Comparison of ENCODE assay signal across 8 cellular contexts in the genomic region with DNA sequence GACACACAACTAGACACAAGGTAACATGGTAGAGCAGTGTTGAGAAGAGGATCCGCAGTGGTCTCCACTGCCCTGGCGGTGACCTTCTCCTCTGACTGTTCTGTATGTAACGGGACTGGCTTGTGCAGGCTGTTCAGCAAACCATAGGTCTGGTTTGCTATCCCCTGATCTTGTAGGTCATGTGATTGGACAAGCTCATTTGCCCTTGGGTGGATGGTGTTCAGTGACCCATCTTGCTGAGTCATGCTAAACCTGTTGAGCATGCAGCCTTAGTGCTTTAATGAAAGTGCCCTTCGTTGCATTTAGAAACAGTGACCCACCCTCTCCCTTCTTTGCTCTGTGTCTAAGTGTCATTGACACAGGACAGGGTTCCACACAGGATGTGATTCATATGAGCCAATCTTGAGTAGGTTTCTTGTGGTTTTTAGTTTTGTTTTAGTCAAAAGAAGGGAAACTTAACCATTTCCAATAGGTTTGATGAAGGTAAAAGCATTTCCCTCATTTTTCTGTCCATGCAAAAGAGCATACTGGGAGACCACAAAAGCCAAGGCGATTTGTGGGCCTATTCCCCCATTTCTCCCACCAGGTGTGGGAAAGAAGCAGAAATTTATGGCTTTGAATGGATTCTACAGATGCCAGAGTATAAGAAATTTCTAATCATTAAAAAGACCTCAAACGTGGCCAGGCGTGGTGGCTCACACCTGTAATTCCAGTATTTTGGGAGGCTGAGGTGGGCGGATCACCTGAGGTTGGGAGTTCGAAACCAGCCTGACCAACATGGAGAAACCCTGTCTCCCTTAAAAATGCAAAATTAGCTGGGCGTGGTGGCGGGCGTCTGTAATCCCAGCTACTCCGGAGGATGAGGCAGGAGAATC. TPM values are rescaled to one million over a fixed set of nuclear protein-coding genes. Genes with fewer than 3 reads are reported as not detected.
DNase-seq lines count a peak whose midpoint lies in the region; ATAC-seq and TF ChIP-seq lines count a peak whose summit lies in the region.

No MANE protein-coding gene starts in this region.

- in situ Hi-C loops in GM13977 (cut with MboI; ENCODE audit: low pct_unique_long_range_greater_than_20kb, low sequenced_read_pairs, unreplicated experiment), result no loop called here

- H4K20me1 ChIP-seq in KMS-11 (ENCODE audit: insufficient read depth), result no peaks in the 10 kb centered on the region
- no peaks in the 10 kb centered on the region for H4K20me1 ChIP-seq in osteoblast (ENCODE audit: insufficient read depth, low read length)

- H3K27ac ChIP-seq in KMS-11 (peak overlapping the region; percentile 26; the same call in 1 of the 2 replicates), osteoblast (ENCODE audit: low read depth, low read length) (peak overlapping the region; percentile 92), uterus (no peak overlapping the region)
- H3K27ac ChIP-seq in effector memory CD4-positive, alpha-beta T cell (ENCODE audit: insufficient read depth, low read length, poor library complexity, severe bottlenecking), result peak overlapping the region; percentile 50

- H3K27me3 ChIP-seq in KMS-11 (ENCODE audit: insufficient read depth, low read depth) (no peaks in the 10 kb centered on the region), osteoblast (ENCODE audit: insufficient read depth, low read length) (no peaks in the 10 kb centered on the region), uterus (no peaks in the 10 kb centered on the region)
- no peaks in the 10 kb centered on the region for H3K27me3 ChIP-seq in effector memory CD4-positive, alpha-beta T cell (replicated peaks; ENCODE audit: control insufficient read depth, insufficient read depth, low read length, poor library complexity, severe bottlenecking)

- H3K4me2 ChIP-seq in KMS-11 (peak overlapping the region; percentile 33; the same call in 1 of the 2 replicates), osteoblast (ENCODE audit: insufficient read depth, low read length) (peak overlapping the region; percentile 85)

- no peak for TF ChIP-seq POLR2A in uterus (IDR thresholded peaks at IDR 0.05)

- peak; percentile 66 for DNase-seq in GM13977 (ENCODE audit: low spot score)
- DNase-seq in activated CD4-positive, alpha-beta T cell treated with anti-CD3 and anti-CD28 coated beads for 1 hour, result peak; percentile 33
- peak; percentile 27 to 32 (median 31) for DNase-seq in effector memory CD4-positive, alpha-beta T cell
- DNase-seq in osteoblast (ENCODE audit: insufficient read length, low spot score, missing footprints), result no peak
- DNase-seq in HuH-7.5 (ENCODE audit: low spot score), result no peak
- no peak for DNase-seq in uterus

- no peak overlapping the region for H3K9ac ChIP-seq in KMS-11

- H3K4me3 ChIP-seq in KMS-11 (IDR thresholded peaks at IDR 0.05; ENCODE audit: insufficient read depth, low read depth, low read length) (no peak overlapping the region), osteoblast (ENCODE audit: insufficient read depth, low read length) (peak overlapping the region; percentile 48), uterus (no peak overlapping the region)
- peak overlapping the region; percentile 28 for H3K4me3 ChIP-seq in effector memory CD4-positive, alpha-beta T cell (ENCODE audit: insufficient read depth, low read depth, low read length, poor library complexity, severe bottlenecking)

- intact Hi-C loops in uterus (cut with DNase I; ENCODE audit: low total_unique reads), result no loop called here

- H2AFZ ChIP-seq in KMS-11 (ENCODE audit: low read depth), result peak overlapping the region; percentile 26; the same call in 1 of the 2 replicates
- peak overlapping the region; percentile 56 for H2AFZ ChIP-seq in osteoblast (ENCODE audit: low read length)

- no peak for TF ChIP-seq CTCF in GM13977 (IDR thresholded peaks at IDR 0.05; ENCODE audit: extremely low read depth, insufficient read depth, missing control alignments)
- no peak for TF ChIP-seq CTCF in KMS-11 (conservative IDR thresholded peaks at IDR 0.05; ENCODE audit: low read depth, low read length)
- TF ChIP-seq CTCF in osteoblast (IDR thresholded peaks at IDR 0.05; ENCODE audit: extremely low read depth, low read depth, low read length), result no peak
- no peak for TF ChIP-seq CTCF in uterus (IDR thresholded peaks at IDR 0.05)

- ATAC-seq in GM21737 (IDR thresholded peaks at IDR 0.05; ENCODE audit: unreplicated experiment), result peak; percentile 87

- no peaks in the 10 kb centered on the region for H3K36me3 ChIP-seq in KMS-11 (ENCODE audit: insufficient read depth)
- H3K36me3 ChIP-seq in effector memory CD4-positive, alpha-beta T cell (ENCODE audit: control insufficient read depth, insufficient read depth, low read length), result no peaks in the 10 kb centered on the region
- no peaks in the 10 kb centered on the region for H3K36me3 ChIP-seq in osteoblast (ENCODE audit: insufficient read depth, low read length)
- no peaks in the 10 kb centered on the region for H3K36me3 ChIP-seq in uterus

- no peaks in the 10 kb centered on the region for H3K9me3 ChIP-seq in effector memory CD4-positive, alpha-beta T cell (ENCODE audit: control insufficient read depth, low read length)
- H3K9me3 ChIP-seq in osteoblast (ENCODE audit: low read depth, low read length), result no peaks in the 10 kb centered on the region
- H3K9me3 ChIP-seq in uterus, result no peaks in the 10 kb centered on the region

- H3K79me2 ChIP-seq in KMS-11 (ENCODE audit: insufficient read depth, low read depth), result no peaks in the 10 kb centered on the region
- H3K79me2 ChIP-seq in osteoblast (ENCODE audit: insufficient read depth, low read length), result no peaks in the 10 kb centered on the region

- H3K4me1 ChIP-seq in KMS-11 (ENCODE audit: low read depth, poor library complexity, severe bottlenecking), result peaks cover 18% of the 10 kb centered on the region
- peaks cover 20% of the 10 kb centered on the region for H3K4me1 ChIP-seq in effector memory CD4-positive, alpha-beta T cell (ENCODE audit: control insufficient read depth, insufficient read depth, low read length, poor library complexity, severe bottlenecking)
- H3K4me1 ChIP-seq in osteoblast (ENCODE audit: insufficient read depth, low read length), result peaks cover 33% of the 10 kb centered on the region
- H3K4me1 ChIP-seq in uterus, result no peaks in the 10 kb centered on the region

RNA-seq across cellular contexts. Expression of a gene that starts 32.6 kb away (rescaled TPM):
- total RNA-seq in osteoblast (611 and 816 TPM in 2 replicates), uterus (100 to 1,000 TPM in 2 of 4 donors, 10 to 100 TPM in 2; 50.0 to 137 (median 83.0) TPM)

Comparison
In these comparisons a context has a peak if more than half of its experiments do, and no peak if none do; other contexts are left out.
1. DNase-seq: peak in GM13977 (single experiment), activated CD4-positive, alpha-beta T cell treated with anti-CD3 and anti-CD28 coated beads for 1 hour (single experiment) and effector memory CD4-positive, alpha-beta T cell (3 of 3); none in osteoblast (single experiment), HuH-7.5 (single experiment) and uterus (0 of 2).
2. H3K27ac ChIP-seq: peak in KMS-11 (single experiment), effector memory CD4-positive, alpha-beta T cell (single experiment) and osteoblast (single experiment); none in uterus (0 of 2).
3. H3K4me3 ChIP-seq: peak in effector memory CD4-positive, alpha-beta T cell (single experiment) and osteoblast (single experiment); none in KMS-11 (single experiment) and uterus (0 of 2).